In the genomic region with DNA sequence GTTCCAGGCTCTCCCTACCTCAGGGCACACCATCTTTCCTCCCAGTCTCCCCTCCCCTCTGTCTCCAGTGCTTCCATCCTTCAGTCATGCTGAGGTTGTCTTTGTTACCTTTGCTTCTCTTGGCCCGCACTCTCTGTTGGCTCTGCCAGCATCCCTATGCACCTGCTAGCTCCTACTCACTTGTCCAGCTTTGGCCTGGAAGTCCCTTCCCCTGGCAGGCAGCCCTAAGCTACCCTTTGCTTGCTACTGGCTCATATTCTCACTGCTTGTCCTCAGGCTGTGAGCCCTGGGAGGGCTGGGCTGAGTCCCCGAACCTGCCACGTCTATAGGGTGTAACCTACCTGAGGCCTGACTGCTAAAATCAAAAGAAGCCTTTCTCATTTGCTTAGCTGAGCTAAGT, we compare ENCODE assay signal across 18 cellular contexts.
DNase-seq lines count a peak whose midpoint lies in the region; ATAC-seq and TF ChIP-seq lines count a peak whose summit lies in the region.
"Had no signal": no experiment of that assay in that cellular context is flagged by ENCODE, and none has a peak within 500 bp of the region (broad histone marks: within the 10 kb centered on the region; RNA-seq: fewer than 3 reads in every experiment).

No MANE protein-coding gene starts in this region.

- no peak overlapping the region for H3K4me3 Mint-ChIP-seq in central memory CD8-positive, alpha-beta T cell
- H3K4me3 Mint-ChIP-seq: activated CD4-positive, alpha-beta memory T cell treated with anti-CD3 and anti-CD28 coated beads, Interleukin-2, amount 10 ng/mL, durations not matched to agents 7 days and 5 days; activated T-cell treated with anti-CD3 and anti-CD28 coated beads, Interleukin-2, amount 50 U/mL, for 24 hours; nephron had no signal

- no peak overlapping the region for H3K4me3 ChIP-seq in right atrium auricular region
- H3K4me3 ChIP-seq: spleen had no signal

- H3K36me3 ChIP-seq in right atrium auricular region = no peaks in the 10 kb centered on the region
- H3K36me3 ChIP-seq: spleen, WERI-Rb-1 had no signal

- no peaks in the 10 kb centered on the region for H3K27me3 ChIP-seq in right atrium auricular region
- H3K27me3 ChIP-seq: spleen had no signal

- DNase-seq in Right ventricle myocardium inferior (ENCODE audit: missing footprints) = peak; percentile 69
- no peak for DNase-seq in cardiac septum (ENCODE audit: low spot score)
- DNase-seq in central memory CD8-positive, alpha-beta T cell (ENCODE audit: low spot score in 2 of 2) = no peak
- no peak for DNase-seq in right atrium auricular region (ENCODE audit: low spot score)
- DNase-seq in head of caudate nucleus = no peak
- no peak for DNase-seq in UCSD-AML1 (lab: John Stamatoyannopoulos, UW; ENCODE audit: unreplicated experiment)
- DNase-seq in NCI-H1694 treated with DMSO at 0.1 percent for 48 hours (lab: John Stamatoyannopoulos, UW) = no peak
- DNase-seq in DMS153 (lab: John Stamatoyannopoulos, UW) = no peak
- DNase-seq: activated CD4-positive, alpha-beta memory T cell treated with anti-CD3 and anti-CD28 coated beads, Interleukin-2, amount 10 ng/mL, durations not matched to agents 7 days and 5 days; activated naive CD4-positive, alpha-beta T cell treated with anti-CD3 and anti-CD28 coated beads, Interleukin-2, amount 50 U/mL, for 16 hours; activated T-cell treated with anti-CD3 and anti-CD28 coated beads, Interleukin-2, amount 50 U/mL, for 24 hours; effector memory CD4-positive, alpha-beta T cell; Kasumi-1; kidney glomerular epithelial cell; NCI-H226; spleen; WERI-Rb-1 had no signal

- H3K9me3 Mint-ChIP-seq in central memory CD8-positive, alpha-beta T cell = no peaks in the 10 kb centered on the region
- H3K9me3 Mint-ChIP-seq: activated CD4-positive, alpha-beta memory T cell treated with anti-CD3 and anti-CD28 coated beads, Interleukin-2, amount 10 ng/mL, durations not matched to agents 7 days and 5 days; activated T-cell treated with anti-CD3 and anti-CD28 coated beads, Interleukin-2, amount 50 U/mL, for 24 hours; nephron had no signal

- intact Hi-C loops in Right ventricle myocardium inferior (cut with DNase I) (no loop called here), cardiac septum (cut with DNase I) (no loop called here), head of caudate nucleus (cut with DNase I) (no loop called here)

- H3K4me1 Mint-ChIP-seq in central memory CD8-positive, alpha-beta T cell = no peaks in the 10 kb centered on the region
- H3K4me1 Mint-ChIP-seq: activated CD4-positive, alpha-beta memory T cell treated with anti-CD3 and anti-CD28 coated beads, Interleukin-2, amount 10 ng/mL, durations not matched to agents 7 days and 5 days had no signal

- peaks cover 42% of the 10 kb centered on the region for H3K27me3 Mint-ChIP-seq in central memory CD8-positive, alpha-beta T cell
- H3K27me3 Mint-ChIP-seq: activated CD4-positive, alpha-beta memory T cell treated with anti-CD3 and anti-CD28 coated beads, Interleukin-2, amount 10 ng/mL, durations not matched to agents 7 days and 5 days; activated T-cell treated with anti-CD3 and anti-CD28 coated beads, Interleukin-2, amount 50 U/mL, for 24 hours had no signal

- H3K36me3 Mint-ChIP-seq in central memory CD8-positive, alpha-beta T cell (ENCODE audit: insufficient read depth) = no peaks in the 10 kb centered on the region

- ATAC-seq in Right ventricle myocardium inferior = peak; percentile 21
- ATAC-seq in central memory CD8-positive, alpha-beta T cell (replicated peaks; ENCODE audit: extremely low read depth, poor library complexity, severe bottlenecking) = no peak

- peaks cover 0 to 44% of the 10 kb centered on the region in 2 donors for H3K4me1 ChIP-seq in right atrium auricular region

- no peaks in the 10 kb centered on the region for H3K9me3 ChIP-seq in right atrium auricular region
- H3K9me3 ChIP-seq: spleen had no signal

- peak overlapping the region; percentile 9 for H3K27ac Mint-ChIP-seq in central memory CD8-positive, alpha-beta T cell (ENCODE audit: low read depth)
- H3K27ac Mint-ChIP-seq: activated CD4-positive, alpha-beta memory T cell treated with anti-CD3 and anti-CD28 coated beads, Interleukin-2, amount 10 ng/mL, durations not matched to agents 7 days and 5 days; activated T-cell treated with anti-CD3 and anti-CD28 coated beads, Interleukin-2, amount 50 U/mL, for 24 hours; nephron had no signal

- peak overlapping the region; percentile 70 to 75 for H3K27ac ChIP-seq in right atrium auricular region
- H3K27ac ChIP-seq: spleen, WERI-Rb-1 had no signal

- no peak for TF ChIP-seq CTCF in right atrium auricular region (IDR thresholded peaks at IDR 0.05)
